14 cellular contexts compared by ENCODE assay signal in the genomic region with DNA sequence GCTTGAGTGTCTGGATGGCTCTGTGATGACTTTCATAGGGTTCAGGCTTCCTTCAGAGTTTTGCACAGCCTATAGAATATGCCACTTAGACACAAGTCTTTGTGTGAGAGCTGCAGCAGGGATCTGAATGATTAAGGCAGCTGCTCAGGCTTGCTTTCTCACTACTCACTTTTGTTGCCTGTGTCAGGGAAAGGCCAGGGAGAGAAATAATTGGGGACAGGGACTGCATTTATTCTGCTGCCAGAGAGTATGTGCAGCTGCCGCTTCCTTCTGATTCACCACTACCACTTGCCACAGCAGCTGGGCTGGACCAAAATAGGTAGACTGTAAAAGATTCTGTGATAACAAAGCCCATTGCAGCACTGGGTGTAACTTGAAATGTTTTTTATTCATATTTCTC. TPM values are rescaled to one million over a fixed set of nuclear protein-coding genes. Genes with fewer than 3 reads are reported as not detected.
DNase-seq lines count a peak whose midpoint lies in the region; ATAC-seq and TF ChIP-seq lines count a peak whose summit lies in the region.
"Had no signal": no experiment of that assay in that cellular context is flagged by ENCODE, and none has a peak within 500 bp of the region (broad histone marks: within the 10 kb centered on the region; RNA-seq: fewer than 3 reads in every experiment).

No MANE protein-coding gene starts in this region.

- ATAC-seq in RWPE2 (ENCODE audit: low read depth): peak; percentile 40; the same call in 1 of the 3 replicates
- ATAC-seq in right cardiac atrium: no peak

- H3K9me3 ChIP-seq in HEK293 (ENCODE audit: control insufficient read depth, insufficient read depth, low read depth, low read length): no peaks in the 10 kb centered on the region
- H3K9me3 ChIP-seq in RWPE2 (ENCODE audit: severe bottlenecking): no peaks in the 10 kb centered on the region
- H3K9me3 ChIP-seq in neuronal stem cell (replicated peaks in 1 of 2; ENCODE audit: control insufficient read depth in 2 of 2, insufficient read depth in 1 of 2, low read depth in 1 of 2, low read length in 2 of 2): no peaks in the 10 kb centered on the region
- no peaks in the 10 kb centered on the region for H3K9me3 ChIP-seq in MG63
- no peaks in the 10 kb centered on the region for H3K9me3 ChIP-seq in right cardiac atrium (ENCODE audit: control insufficient read depth, low read length)

- H3K18ac ChIP-seq in neuronal stem cell (ENCODE audit: low read length): no peak overlapping the region

- H3K36me3 ChIP-seq in HEK293 (ENCODE audit: control insufficient read depth in 2 of 2, insufficient read depth in 1 of 2, low read length in 2 of 2) (no peaks in the 10 kb centered on the region), RWPE2 (ENCODE audit: low read depth) (no peaks in the 10 kb centered on the region), neuronal stem cell (replicated peaks in 1 of 2; ENCODE audit: control insufficient read depth in 2 of 2, insufficient read depth in 2 of 2, low read length in 2 of 2) (no peaks in the 10 kb centered on the region), MG63 (no peaks in the 10 kb centered on the region)

- no peak overlapping the region for H2BK120ac ChIP-seq in neuronal stem cell (ENCODE audit: low read depth, low read length)

- no peak overlapping the region for H3K14ac ChIP-seq in neuronal stem cell (ENCODE audit: low read length)

- no peak overlapping the region for H2BK15ac ChIP-seq in neuronal stem cell (ENCODE audit: low read length)

- no peak overlapping the region for H2BK12ac ChIP-seq in neuronal stem cell (ENCODE audit: low read length)

- no peak overlapping the region for H4K91ac ChIP-seq in neuronal stem cell (ENCODE audit: low read depth, low read length, poor library complexity)

- TF ChIP-seq CTCF in HEK293 (tag by site-specific recombination; IDR thresholded peaks at IDR 0.05) (no peak), RWPE2 (IDR thresholded peaks at IDR 0.05; ENCODE audit: poor library complexity, severe bottlenecking) (no peak), Calu3 (IDR thresholded peaks at IDR 0.05; ENCODE audit: unreplicated experiment) (no peak)

- H3K27me3 ChIP-seq in RWPE2 (ENCODE audit: insufficient read depth, poor library complexity, severe bottlenecking): no peaks in the 10 kb centered on the region
- no peaks in the 10 kb centered on the region for H3K27me3 ChIP-seq in neuronal stem cell (ENCODE audit: control insufficient read depth in 3 of 3, insufficient read depth in 3 of 3, low read depth in 1 of 3, low read length in 3 of 3)
- no peaks in the 10 kb centered on the region for H3K27me3 ChIP-seq in MG63
- H3K27me3 ChIP-seq in right cardiac atrium (ENCODE audit: control insufficient read depth, insufficient read depth): no peaks in the 10 kb centered on the region
- H3K27me3 ChIP-seq: BLaER1 had no signal

- H3K9ac ChIP-seq in neuronal stem cell (ENCODE audit: low read depth, low read length, poor library complexity): no peak overlapping the region
- H3K9ac ChIP-seq: BLaER1 had no signal

- no peak overlapping the region for H3K27ac Mint-ChIP-seq in Calu3 (ENCODE audit: unreplicated experiment)
- H3K27ac Mint-ChIP-seq: T-helper 2 cell treated with Interferon-gamma antibody and Interleukin-4, amounts not matched to agents 5 μg/mL and 100 μg/mL, for 36 hours had no signal

- H2BK5ac ChIP-seq in neuronal stem cell (ENCODE audit: low read length): no peak overlapping the region

- no peaks in the 10 kb centered on the region for H3K27me3 Mint-ChIP-seq in Calu3 (ENCODE audit: unreplicated experiment)

- no peak overlapping the region for H2AFZ ChIP-seq in neuronal stem cell (ENCODE audit: low read length)

- no CpG with 5 or more reads among the region's 1 CpG for WGBS in neuronal stem cell (ENCODE audit: extremely low coverage in 2 of 2, insufficient read length in 2 of 2, insufficient replicate concordance in 1 of 2), 2 donors
- WGBS in right cardiac atrium: 83% methylated on average over 1 of the region's 1 CpG

- H4K8ac ChIP-seq in neuronal stem cell (ENCODE audit: low read depth, low read length): no peak overlapping the region

- H3K4me1 ChIP-seq in HEK293 (ENCODE audit: control insufficient read depth, insufficient read depth, low read length) (0 out of 2 replicates have a peak, but pooled peaks cover 2% of the 10 kb centered on the region), RWPE2 (ENCODE audit: insufficient read depth, poor library complexity, severe bottlenecking) (no peaks in the 10 kb centered on the region), neuronal stem cell (ENCODE audit: control insufficient read depth in 2 of 2, insufficient read depth in 1 of 2, low read depth in 1 of 2, low read length in 2 of 2) (peaks cover 3 to 4% of the 10 kb centered on the region in 2 donors), right cardiac atrium (ENCODE audit: control insufficient read depth, insufficient read depth, low read length) (no peaks in the 10 kb centered on the region)

- no peak overlapping the region for H3K4ac ChIP-seq in neuronal stem cell (ENCODE audit: low read length)

- H3K27ac ChIP-seq in HEK293 (ENCODE audit: extremely low read depth, low read depth, low read length) (no peak overlapping the region), RWPE2 (ENCODE audit: poor library complexity, severe bottlenecking) (no peak overlapping the region), neuronal stem cell (replicated peaks; ENCODE audit: low read length) (peak overlapping the region; percentile 26), right cardiac atrium (ENCODE audit: low read length) (no peak overlapping the region)
- H3K27ac ChIP-seq: BLaER1 had no signal

- DNase-seq in NCI-H146 treated with DMSO at 0.1 percent for 48 hours (lab: John Stamatoyannopoulos, UW; ENCODE audit: unreplicated experiment) (peak; percentile 64), RWPE2 (ENCODE audit: low spot score) (no peak), neuronal stem cell (ENCODE audit: low spot score) (peak; percentile 26), MG63 (no peak), Calu3 (no peak), right cardiac atrium (no peak)
- no peak for DNase-seq in stimulated activated CD4-positive, alpha-beta T cell treated with anti-CD3 and anti-CD28 coated beads, Interleukin-4, amount 100 ng/mL, for 24 hours
- DNase-seq: activated naive CD4-positive, alpha-beta T cell treated with Interleukin-2 at 50 U/mL for 16 hours; hippocampal formation; MM.1S; NCI-H774 had no signal

- H3K23ac ChIP-seq in neuronal stem cell (ENCODE audit: low read depth, low read length, poor library complexity): no peak overlapping the region

- H3K4me1 Mint-ChIP-seq in Calu3 (ENCODE audit: low read depth, unreplicated experiment): no peaks in the 10 kb centered on the region

- H2AK5ac ChIP-seq in neuronal stem cell (ENCODE audit: low read depth, low read length): no peak overlapping the region

- CTCF ChIA-PET in HEK293 (lab: Yijun Ruan, JAX) (no interaction called here), Calu3 (lab: Charles Lee) (no interaction called here)

- POLR2A ChIA-PET in HEK293 (lab: Yijun Ruan, JAX): no interaction called here

- H3K79me1 ChIP-seq in neuronal stem cell (ENCODE audit: low read depth, low read length): peaks cover 3% of the 10 kb centered on the region

- intact Hi-C loops in Calu3 (cut with micrococcal nuclease; ENCODE audit: unreplicated experiment) (no loop called here), right cardiac atrium (cut with DNase I) (no loop called here)

- H3K36me3 Mint-ChIP-seq in Calu3 (ENCODE audit: insufficient read depth, unreplicated experiment): no peaks in the 10 kb centered on the region

- H3K4me3 ChIP-seq in HEK293 (ENCODE audit: low read depth, low read length) (no peak overlapping the region), RWPE2 (ENCODE audit: severe bottlenecking) (no peak overlapping the region), neuronal stem cell (ENCODE audit: low read length in 2 of 2) (no peak overlapping the region), MG63 (no peak overlapping the region), right cardiac atrium (ENCODE audit: low read length) (no peak overlapping the region)
- H3K4me3 ChIP-seq: BLaER1 had no signal

- no peaks in the 10 kb centered on the region for H3K9me3 Mint-ChIP-seq in Calu3 (ENCODE audit: low read depth, unreplicated experiment)
- H3K9me3 Mint-ChIP-seq: T-helper 2 cell treated with Interferon-gamma antibody and Interleukin-4, amounts not matched to agents 5 μg/mL and 100 μg/mL, for 36 hours had no signal

- no TSS peak for BruUV-seq in Calu3 (replicated peaks; lab: Mats Ljungman, UMichigan)

- no peak overlapping the region for H3K4me2 ChIP-seq in neuronal stem cell (ENCODE audit: insufficient read depth, low read length, poor library complexity, severe bottlenecking)
- H3K4me2 ChIP-seq: BLaER1 had no signal

- no peak overlapping the region for H3K4me3 Mint-ChIP-seq in Calu3 (ENCODE audit: low read depth, unreplicated experiment)
- H3K4me3 Mint-ChIP-seq: T-helper 2 cell treated with Interferon-gamma antibody and Interleukin-4, amounts not matched to agents 5 μg/mL and 100 μg/mL, for 36 hours had no signal

TF ChIP-seq in HEK293, 187 proteins besides CTCF, POLR2A, EP300 and RAD21:
- TF ChIP-seq, protein P1, sequence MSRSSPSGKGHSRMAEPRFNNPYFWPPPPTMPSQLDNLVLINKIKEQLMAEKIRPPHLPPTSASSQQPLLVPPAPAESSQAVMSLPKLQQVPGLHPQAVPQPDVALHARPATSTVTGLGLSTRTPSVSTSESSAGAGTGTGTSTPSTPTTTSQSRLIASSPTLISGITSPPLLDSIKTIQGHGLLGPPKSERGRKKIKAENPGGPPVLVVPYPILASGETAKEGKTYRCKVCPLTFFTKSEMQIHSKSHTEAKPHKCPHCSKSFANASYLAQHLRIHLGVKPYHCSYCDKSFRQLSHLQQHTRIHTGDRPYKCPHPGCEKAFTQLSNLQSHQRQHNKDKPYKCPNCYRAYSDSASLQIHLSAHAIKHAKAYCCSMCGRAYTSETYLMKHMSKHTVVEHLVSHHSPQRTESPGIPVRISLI (tag by site-specific recombination; IDR thresholded peaks at IDR 0.05): no peak
- TF ChIP-seq PRDM1 (tag by site-specific recombination; IDR thresholded peaks at IDR 0.05) (0 out of 2 replicates have a peak, but pooled peaks have one; percentile 13), ZNF23 (tag by site-specific recombination; IDR thresholded peaks at IDR 0.05; ENCODE audit: borderline replicate concordance) (no peak)

RNA-seq across cellular contexts. Expression of a gene that starts 49.7 kb away (rescaled TPM):
- polyA plus RNA-seq in neuronal stem cell (2013, experiment 1 of 2): 9.9 TPM
- 8.8 TPM for polyA plus RNA-seq in neuronal stem cell (2013, experiment 2 of 2)
- 13.3 and 22.5 TPM in 2 replicates for total RNA-seq in MG63 (2014; rRNA removed; shearing (Covaris generic); ENCODE audit: low replicate concordance)
- total RNA-seq in Calu3 (2022) (20.3 and 22.8 TPM in 2 replicates), right cardiac atrium (1 to 10 TPM; 8.2 to 9.4 (median 9.0) TPM)
- polyA plus RNA-seq in right cardiac atrium: 3.2 TPM

RNA-seq across cellular contexts. Expression of a gene that starts 49.8 kb away (rescaled TPM):
- 6.3 TPM for polyA plus RNA-seq in neuronal stem cell (2013, experiment 1 of 2)
- 7.2 TPM for polyA plus RNA-seq in neuronal stem cell (2013, experiment 2 of 2)
- 4.2 and 11.4 TPM in 2 replicates for total RNA-seq in MG63 (2014; rRNA removed; shearing (Covaris generic); ENCODE audit: low replicate concordance)
- total RNA-seq in Calu3 (2022): 9.9 and 13.4 TPM in 2 replicates
- 1 to 10 TPM; 5.4 to 9.1 (median 6.1) TPM for total RNA-seq in right cardiac atrium
- 5.4 TPM for polyA plus RNA-seq in right cardiac atrium

Comparison
In these comparisons a context has a peak if more than half of its experiments do, and no peak if none do; other contexts are left out.
1. DNase-seq: peak in NCI-H146 treated with DMSO at 0.1 percent for 48 hours (single experiment) and neuronal stem cell (single experiment); none in RWPE2 (single experiment), stimulated activated CD4-positive, alpha-beta T cell treated with anti-CD3 and anti-CD28 coated beads, Interleukin-4, amount 100 ng/mL, for 24 hours (single experiment), MG63 (single experiment), Calu3 (single experiment) and right cardiac atrium (0 of 3).